Comparison of ENCODE assay signal across 9 cellular contexts in the genomic region with DNA sequence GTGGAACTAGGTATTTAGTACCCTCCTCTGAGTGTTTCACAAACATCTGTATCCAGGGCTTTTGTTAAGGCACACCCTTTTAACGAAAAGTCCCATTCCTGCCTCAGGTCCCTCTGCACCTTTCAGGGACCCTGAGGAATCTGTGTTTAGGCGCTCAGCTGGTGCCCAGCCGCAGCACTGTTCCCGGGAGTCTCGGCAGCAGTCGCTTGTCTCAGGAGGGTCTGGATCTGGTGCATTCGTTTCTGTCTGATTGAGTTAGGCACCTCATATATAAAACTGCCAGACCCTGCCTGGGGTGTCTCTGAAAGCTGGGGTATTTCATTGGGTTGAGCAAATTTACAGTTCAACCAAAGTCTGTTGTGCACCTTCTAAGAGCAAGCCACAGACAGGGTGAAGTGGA.
"Had no signal": no experiment of that assay in that cellular context is flagged by ENCODE, and none has a peak within 500 bp of the region (broad histone marks: within the 10 kb centered on the region; RNA-seq: fewer than 3 reads in every experiment).

No MANE protein-coding gene starts in this region.

- H3K9ac ChIP-seq: GM23248 had no signal

- H3K27me3 Mint-ChIP-seq: IgD-negative memory B cell had no signal

- H2AFZ ChIP-seq: GM23248 had no signal

- H3K27ac Mint-ChIP-seq: HFFc6, IgD-negative memory B cell had no signal

- DNase-seq: GM23248, GOT3, H7, HFFc6 had no signal

- H3K9me3 Mint-ChIP-seq: HFFc6, IgD-negative memory B cell had no signal

- H3K4me1 ChIP-seq: HAP-1 had no signal

- ATAC-seq: HCT116, HepG2 had no signal

- H3K9me3 ChIP-seq: HAP-1 had no signal

- H3K27ac ChIP-seq: GM23248, HL-60 had no signal

- H3K4me3 Mint-ChIP-seq: HFFc6, IgD-negative memory B cell had no signal

- H3K4me3 ChIP-seq: GM23248, HAP-1 had no signal

- H3K36me3 ChIP-seq: HAP-1 had no signal
